In the genomic region with DNA sequence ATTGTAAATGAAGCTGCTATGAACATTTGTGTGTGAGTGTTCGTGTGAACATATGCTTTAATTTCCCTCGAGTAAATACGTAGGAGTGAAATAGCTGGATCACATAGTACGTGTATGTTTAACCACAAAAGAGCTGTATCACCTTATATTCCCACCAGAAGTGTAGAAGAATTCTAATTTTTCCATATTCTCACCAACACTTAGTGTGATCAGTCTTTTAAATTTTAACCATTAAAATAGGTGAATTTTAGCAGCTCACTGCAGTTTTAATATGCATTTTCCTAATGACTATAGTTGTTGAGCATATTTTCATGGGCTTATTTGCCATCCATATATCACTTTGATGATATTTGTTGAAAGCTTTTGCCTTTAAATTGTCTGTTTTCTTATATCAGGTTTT, we compare ENCODE assay signal across 33 cellular contexts.
"Had no signal": no experiment of that assay in that cellular context is flagged by ENCODE, and none has a peak within 500 bp of the region (broad histone marks: within the 10 kb centered on the region; RNA-seq: fewer than 3 reads in every experiment).

No MANE protein-coding gene starts in this region.

- H3K27ac ChIP-seq: VCaP, WERI-Rb-1 had no signal

- H3K36me3 ChIP-seq: WERI-Rb-1 had no signal

- ATAC-seq: activated CD4-positive, alpha-beta T cell treated with anti-CD3 and anti-CD28 coated beads for 36 hours; activated CD4-positive, CD25-positive, alpha-beta regulatory T cell treated with anti-CD3 and anti-CD28 coated beads, Interleukin-2, amount 50 U/mL, for 24 hours; activated CD8-positive, alpha-beta memory T cell treated with anti-CD3 and anti-CD28 coated beads, Interleukin-2, amount 10 ng/mL, durations not matched to agents 7 days and 5 days; activated CD8-positive, alpha-beta T cell treated with anti-CD3 and anti-CD28 coated beads for 36 hours; activated CD8-positive, alpha-beta T cell treated with anti-CD3 and anti-CD28 coated beads, Interleukin-2, amount 10 ng/mL, durations not matched to agents 7 days and 5 days; T-cell; T-helper 17 cell; WTC11 had no signal

- FAIRE-seq: TTC549 had no signal

- DNase-seq: activated B cell treated with CpG ODN at 0.5 μM for 24 hours; activated CD4-positive, alpha-beta memory T cell treated with anti-CD3 and anti-CD28 coated beads for 36 hours; activated CD4-positive, alpha-beta memory T cell treated with anti-CD3 and anti-CD28 coated beads, Interleukin-2, amount 10 ng/mL, durations not matched to agents 7 days and 5 days; activated CD4-positive, alpha-beta T cell treated with anti-CD3 and anti-CD28 coated beads for 1 hour; activated CD4-positive, alpha-beta T cell treated with anti-CD3 and anti-CD28 coated beads for 36 hours; activated CD4-positive, alpha-beta T cell treated with anti-CD3 and anti-CD28 coated beads for 4 hours; activated CD4-positive, alpha-beta T cell treated with anti-CD3 and anti-CD28 coated beads for 48 hours; activated CD4-positive, alpha-beta T cell treated with anti-CD3 and anti-CD28 coated beads, Interleukin-2, amount 10 ng/mL, durations not matched to agents 24 days and 14 days; activated CD4-positive, alpha-beta T cell treated with anti-CD3 and anti-CD28 coated beads, Interleukin-2, amount 10 ng/mL, durations not matched to agents 7 days and 5 days; activated CD4-positive, alpha-beta T cell treated with anti-CD3 and anti-CD28 coated beads, Interleukin-2, amount 50 U/mL, for 1 hour; activated CD4-positive, alpha-beta T cell treated with anti-CD3 and anti-CD28 coated beads, Interleukin-2, amount 50 U/mL, for 4 hours; activated CD4-positive, alpha-beta T cell treated with anti-CD3 and anti-CD28 coated beads, Interleukin-2, amount 50 U/mL, for 48 hours; activated CD4-positive, CD25-positive, alpha-beta regulatory T cell; activated CD4-positive, CD25-positive, alpha-beta regulatory T cell treated with anti-CD3 and anti-CD28 coated beads, Interleukin-2, amount 50 U/mL, for 72 hours; activated CD8-positive, alpha-beta memory T cell treated with anti-CD3 and anti-CD28 coated beads for 24 hours; activated CD8-positive, alpha-beta memory T cell treated with anti-CD3 and anti-CD28 coated beads, Interleukin-2, amount 10 ng/mL, durations not matched to agents 7 days and 5 days; activated CD8-positive, alpha-beta memory T cell treated with anti-CD3 and anti-CD28 coated beads, Interleukin-2, amount 50 U/mL, for 4 hours; activated CD8-positive, alpha-beta memory T cell treated with anti-CD3 and anti-CD28 coated beads, Interleukin-2, amount 50 U/mL, for 48 hours; activated CD8-positive, alpha-beta T cell treated with anti-CD3 and anti-CD28 coated beads for 36 hours; activated CD8-positive, alpha-beta T cell treated with anti-CD3 and anti-CD28 coated beads, Interleukin-2, amount 10 ng/mL, durations not matched to agents 7 days and 5 days; activated T-cell treated with anti-CD3 and anti-CD28 coated beads for 4 hours; activated T-cell treated with anti-CD3 and anti-CD28 coated beads, Interleukin-2, amount 50 U/mL, for 1 hour; T-cell; T-helper 1 cell; T-helper 17 cell; T-helper 2 cell; T-helper 9 cell; T1000; WERI-Rb-1 had no signal
